Comparison of ENCODE assay signal across 28 cellular contexts in genomic region chr4:1543561-1543960, GRCh38.
"Had no signal": no experiment of that assay in that cellular context is flagged by ENCODE, and none has a peak within 500 bp of the region (broad histone marks: within the 10 kb centered on the region; RNA-seq: fewer than 3 reads in every experiment).

No MANE protein-coding gene starts in this region.

- H3K9me3 ChIP-seq: left lung, mucosa of descending colon, right lobe of liver, thoracic aorta, uterus had no signal

- H3K9me3 Mint-ChIP-seq: activated CD4-positive, alpha-beta memory T cell treated with anti-CD3 and anti-CD28 coated beads, Interleukin-2, amount 10 ng/mL, durations not matched to agents 7 days and 5 days; activated naive CD4-positive, alpha-beta T cell treated with anti-CD3 and anti-CD28 coated beads, Interleukin-2, amount 10 ng/mL, durations not matched to agents 7 days and 5 days; activated naive CD8-positive, alpha-beta T cell treated with anti-CD3 and anti-CD28 coated beads, Interleukin-2, amount 10 ng/mL, durations not matched to agents 7 days and 5 days; activated T-cell treated with anti-CD3 and anti-CD28 coated beads, Interleukin-2, amount 50 U/mL, for 24 hours; neural crest cell; type B pancreatic cell had no signal

- H3K27ac ChIP-seq: brain microvascular endothelial cell, right lobe of liver, thoracic aorta, uterus, WERI-Rb-1 had no signal

- H3K36me3 Mint-ChIP-seq: activated naive CD4-positive, alpha-beta T cell treated with anti-CD3 and anti-CD28 coated beads, Interleukin-2, amount 10 ng/mL, durations not matched to agents 7 days and 5 days; activated naive CD8-positive, alpha-beta T cell treated with anti-CD3 and anti-CD28 coated beads, Interleukin-2, amount 10 ng/mL, durations not matched to agents 7 days and 5 days; type B pancreatic cell had no signal

- H3K4me3 ChIP-seq: left lung, mucosa of descending colon, right lobe of liver, thoracic aorta, uterus had no signal

- H3K27me3 Mint-ChIP-seq: activated naive CD8-positive, alpha-beta T cell treated with anti-CD3 and anti-CD28 coated beads, Interleukin-2, amount 10 ng/mL, durations not matched to agents 7 days and 5 days had no signal

- FAIRE-seq: astrocyte, endothelial cell of umbilical vein had no signal

- H3K4me3 Mint-ChIP-seq: activated CD4-positive, alpha-beta memory T cell treated with anti-CD3 and anti-CD28 coated beads, Interleukin-2, amount 10 ng/mL, durations not matched to agents 7 days and 5 days; activated naive CD4-positive, alpha-beta T cell treated with anti-CD3 and anti-CD28 coated beads, Interleukin-2, amount 10 ng/mL, durations not matched to agents 7 days and 5 days; activated naive CD8-positive, alpha-beta T cell treated with anti-CD3 and anti-CD28 coated beads, Interleukin-2, amount 10 ng/mL, durations not matched to agents 7 days and 5 days; activated T-cell treated with anti-CD3 and anti-CD28 coated beads, Interleukin-2, amount 50 U/mL, for 24 hours; neural crest cell; type B pancreatic cell had no signal

- H3K36me3 ChIP-seq: brain microvascular endothelial cell, left lung, right lobe of liver, thoracic aorta, uterus, WERI-Rb-1 had no signal

- ATAC-seq: activated CD4-positive, CD25-positive, alpha-beta regulatory T cell treated with anti-CD3 and anti-CD28 coated beads, Interleukin-2, amount 50 U/mL, for 24 hours; left lung; right lobe of liver; stimulated activated naive CD8-positive, alpha-beta T cell treated with anti-CD3 and anti-CD28 coated beads, Interleukin-15, Interleukin-2, amounts not matched to agents 100 U/mL and 50 U/mL, for 24 hours had no signal

- H3K27ac Mint-ChIP-seq: activated CD4-positive, alpha-beta memory T cell treated with anti-CD3 and anti-CD28 coated beads, Interleukin-2, amount 10 ng/mL, durations not matched to agents 7 days and 5 days; activated naive CD4-positive, alpha-beta T cell treated with anti-CD3 and anti-CD28 coated beads, Interleukin-2, amount 10 ng/mL, durations not matched to agents 7 days and 5 days; activated naive CD8-positive, alpha-beta T cell treated with anti-CD3 and anti-CD28 coated beads, Interleukin-2, amount 10 ng/mL, durations not matched to agents 7 days and 5 days; activated T-cell treated with anti-CD3 and anti-CD28 coated beads, Interleukin-2, amount 50 U/mL, for 24 hours; type B pancreatic cell had no signal

- H3K4me1 ChIP-seq: right lobe of liver, uterus had no signal

- H3K27me3 ChIP-seq: brain microvascular endothelial cell, right lobe of liver, uterus had no signal

- DNase-seq: activated CD4-positive, alpha-beta memory T cell treated with anti-CD3 and anti-CD28 coated beads, Interleukin-2, amount 10 ng/mL, durations not matched to agents 7 days and 5 days; activated CD4-positive, alpha-beta T cell treated with anti-CD3 and anti-CD28 coated beads for 48 hours; activated CD8-positive, alpha-beta memory T cell treated with anti-CD3 and anti-CD28 coated beads, Interleukin-2, amount 50 U/mL, for 48 hours; activated gamma-delta T cell; activated naive CD4-positive, alpha-beta T cell treated with anti-CD3 and anti-CD28 coated beads, Interleukin-2, amount 10 ng/mL, durations not matched to agents 7 days and 5 days; activated naive CD8-positive, alpha-beta T cell treated with anti-CD3 and anti-CD28 coated beads, Interleukin-2, amount 10 ng/mL, durations not matched to agents 7 days and 5 days; activated T-cell treated with anti-CD3 and anti-CD28 coated beads, Interleukin-2, amount 50 U/mL, for 24 hours; brain microvascular endothelial cell; caudate nucleus; foreskin fibroblast; head of caudate nucleus; hypothalamus; kidney glomerular epithelial cell; mucosa of descending colon; occipital lobe; stimulated activated CD4-positive, alpha-beta T cell treated with anti-CD3 and anti-CD28 coated beads, Interleukin-4, amount 100 ng/mL, for 1 hour; stimulated activated naive CD8-positive, alpha-beta T cell treated with anti-CD3 and anti-CD28 coated beads, Interleukin-15, Interleukin-2, amounts not matched to agents 100 U/mL and 50 U/mL, for 24 hours; T-helper 9 cell; uterus; WERI-Rb-1 had no signal
